8 cellular contexts compared by ENCODE assay signal in genomic region chr20:44911264-44911921, GRCh38. TPM values are rescaled to one million over a fixed set of nuclear protein-coding genes. Genes with fewer than 3 reads are reported as not detected.
DNase-seq lines count a peak whose midpoint lies in the region; ATAC-seq and TF ChIP-seq lines count a peak whose summit lies in the region.

No MANE protein-coding gene starts in this region.

- H2AK5ac ChIP-seq in mesendoderm (ENCODE audit: low read length): no peak overlapping the region

- WGBS in body of pancreas, 2 donors: 33 to 43% methylated on average over 21 of the region's 21 CpGs
- WGBS in mesendoderm (ENCODE audit: extremely low coverage, insufficient coverage, low lambda C conversion rate): no CpG with 5 or more reads among the region's 21 CpGs

- H3K23ac ChIP-seq in mesendoderm (ENCODE audit: low read length): no peak overlapping the region

- ATAC-seq in DND-41 (ENCODE audit: insufficient read depth, low read depth) (no peak), body of pancreas (peak; percentile 67), HG03565 (IDR thresholded peaks at IDR 0.05; ENCODE audit: unreplicated experiment) (no peak)

- no peak for TF ChIP-seq POLR2A in body of pancreas (IDR thresholded peaks at IDR 0.05)

- H3K4me1 Mint-ChIP-seq in T-helper 1 cell treated with Interleukin-12 subunit alpha and Interleukin-12 subunit beta and Interleukin-4 antibody, amounts not matched to agents 30 μg/mL and 1 μg/mL, for 36 hours (ENCODE audit: low read depth): peaks cover 30% of the 10 kb centered on the region

- H3K27ac Mint-ChIP-seq in T-helper 1 cell treated with Interleukin-12 subunit alpha and Interleukin-12 subunit beta and Interleukin-4 antibody, amounts not matched to agents 30 μg/mL and 1 μg/mL, for 36 hours: peak overlapping the region; percentile 26

- H2BK5ac ChIP-seq in mesendoderm (ENCODE audit: low read length): no peak overlapping the region

- no peak overlapping the region for H4K8ac ChIP-seq in mesendoderm (ENCODE audit: low read depth, low read length)

- no peak overlapping the region for H4K5ac ChIP-seq in mesendoderm (ENCODE audit: low read length)

- H3K4me1 ChIP-seq in DND-41 (ENCODE audit: insufficient read depth, low read length) (peaks cover 26% of the 10 kb centered on the region), body of pancreas (peaks cover 26% of the 10 kb centered on the region), mesendoderm (ENCODE audit: control insufficient read depth, low read depth, low read length) (peaks cover 6% of the 10 kb centered on the region)

- peak; percentile 45 for DNase-seq in DND-41
- peak; percentile 96 for DNase-seq in HuH-7.5 (ENCODE audit: low spot score)
- peak; percentile 71 to 80 (median 75) for DNase-seq in body of pancreas
- peak; percentile 94 for DNase-seq in mesendoderm
- no peak for DNase-seq in NCI-H345 treated with DMSO at 0.1 percent for 48 hours (lab: John Stamatoyannopoulos, UW; ENCODE audit: unreplicated experiment)
- DNase-seq in NCI-H2171 treated with DMSO at 0.1 percent for 48 hours (lab: John Stamatoyannopoulos, UW): no peak

- H3K27ac ChIP-seq in DND-41 (ENCODE audit: low read length): no peak overlapping the region
- H3K27ac ChIP-seq in body of pancreas: peak overlapping the region in 2 of 4 donors; percentile 16 to 27
- no peak overlapping the region for H3K27ac ChIP-seq in mesendoderm (ENCODE audit: low read depth, low read length)

- H3K27me3 Mint-ChIP-seq in T-helper 1 cell treated with Interleukin-12 subunit alpha and Interleukin-12 subunit beta and Interleukin-4 antibody, amounts not matched to agents 30 μg/mL and 1 μg/mL, for 36 hours (ENCODE audit: low read depth): no peaks in the 10 kb centered on the region

- H2AFZ ChIP-seq in DND-41 (ENCODE audit: low read depth, low read length): no peak overlapping the region

- H3K36me3 ChIP-seq in DND-41 (ENCODE audit: insufficient read depth, low read length) (peaks cover 48% of the 10 kb centered on the region), body of pancreas (replicated peaks in 1 of 2; ENCODE audit: insufficient read depth in 1 of 2, low read depth in 2 of 2) (peaks cover 0 to 2% of the 10 kb centered on the region in 2 donors), mesendoderm (ENCODE audit: control insufficient read depth, insufficient read depth, low read length) (peaks cover 8% of the 10 kb centered on the region)

- no peaks in the 10 kb centered on the region for H3K9me3 Mint-ChIP-seq in T-helper 1 cell treated with Interleukin-12 subunit alpha and Interleukin-12 subunit beta and Interleukin-4 antibody, amounts not matched to agents 30 μg/mL and 1 μg/mL, for 36 hours

- intact Hi-C loops in body of pancreas (cut with DNase I): no loop called here

- TF ChIP-seq CTCF in DND-41 (IDR thresholded peaks at IDR 0.05; ENCODE audit: borderline replicate concordance, extremely low read depth, low read length, poor library complexity, severe bottlenecking) (peak; percentile 55), body of pancreas (IDR thresholded peaks at IDR 0.05) (peak in 6 of 7 experiments; percentile 25 to 62 (median 54))

- H3K4me3 ChIP-seq in DND-41 (ENCODE audit: low read depth in 1 of 2, low read length in 2 of 2): no peak overlapping the region
- H3K4me3 ChIP-seq in body of pancreas: no peak overlapping the region
- no peak overlapping the region for H3K4me3 ChIP-seq in mesendoderm (ENCODE audit: low read length)

- peaks cover 10% of the 10 kb centered on the region for H3K79me2 ChIP-seq in DND-41 (ENCODE audit: insufficient read depth, low read length)
- peaks cover 2% of the 10 kb centered on the region for H3K79me2 ChIP-seq in mesendoderm (ENCODE audit: control insufficient read depth, insufficient read depth, low read length)

- H3K9me3 ChIP-seq in DND-41 (ENCODE audit: insufficient read depth, low read length, severe bottlenecking) (no peaks in the 10 kb centered on the region), body of pancreas (no peaks in the 10 kb centered on the region)

- H3K56ac ChIP-seq in mesendoderm (ENCODE audit: low read length): peak overlapping the region; percentile 73

- peaks cover 7% of the 10 kb centered on the region for H3K79me1 ChIP-seq in mesendoderm (ENCODE audit: low read length)

- peaks cover 10% of the 10 kb centered on the region for H4K20me1 ChIP-seq in DND-41 (ENCODE audit: insufficient read depth, low read length)

- peak overlapping the region; percentile 50 for H3K4me3 Mint-ChIP-seq in T-helper 1 cell treated with Interleukin-12 subunit alpha and Interleukin-12 subunit beta and Interleukin-4 antibody, amounts not matched to agents 30 μg/mL and 1 μg/mL, for 36 hours

- peak overlapping the region; percentile 8 for H3K18ac ChIP-seq in mesendoderm (ENCODE audit: low read length)

- H3K4me2 ChIP-seq in DND-41 (ENCODE audit: insufficient read depth, low read length): peak overlapping the region; percentile 93; the same call in 1 of the 2 replicates
- H3K4me2 ChIP-seq in mesendoderm (ENCODE audit: low read length): peak overlapping the region; percentile 28

- H3K9ac ChIP-seq in DND-41 (ENCODE audit: low read depth, low read length) (no peak overlapping the region), mesendoderm (ENCODE audit: low read length) (peak overlapping the region; percentile 53)

- H3K27me3 ChIP-seq in DND-41 (ENCODE audit: insufficient read depth, low read length, poor library complexity) (no peaks in the 10 kb centered on the region), body of pancreas (no peaks in the 10 kb centered on the region), mesendoderm (ENCODE audit: insufficient read depth, low read length, poor library complexity) (no peaks in the 10 kb centered on the region)

- peaks cover 27% of the 10 kb centered on the region for H3K36me3 Mint-ChIP-seq in T-helper 1 cell treated with Interleukin-12 subunit alpha and Interleukin-12 subunit beta and Interleukin-4 antibody, amounts not matched to agents 30 μg/mL and 1 μg/mL, for 36 hours (ENCODE audit: low read depth)

- H3K4ac ChIP-seq in mesendoderm (ENCODE audit: low read depth, low read length): peak overlapping the region; percentile 37

- no peak overlapping the region for H2BK15ac ChIP-seq in mesendoderm (replicated peaks; ENCODE audit: low read depth)

- H2BK120ac ChIP-seq in mesendoderm (ENCODE audit: low read depth, low read length): no peak overlapping the region

RNA-seq across cellular contexts. Expression of gene PABPC1L, which starts 1.5 kb away (rescaled TPM):
- total RNA-seq in body of pancreas: 100 to 1,000 TPM in 1 of 2 donors, 10 to 100 TPM in 1; 41.8 to 105 TPM
- polyA plus RNA-seq in mesendoderm (2013, experiment 1 of 2): 35.6 TPM
- 37.3 TPM for polyA plus RNA-seq in mesendoderm (2013, experiment 2 of 2)

RNA-seq across cellular contexts. Expression of gene YWHAB, which starts 25.9 kb away (rescaled TPM):
- 10 to 100 TPM; 49.3 to 64.9 TPM for total RNA-seq in body of pancreas
- 300 TPM for polyA plus RNA-seq in mesendoderm (2013, experiment 1 of 2)
- 307 TPM for polyA plus RNA-seq in mesendoderm (2013, experiment 2 of 2)

RNA-seq across cellular contexts. Expression of gene TOMM34, which starts 48.8 kb away (rescaled TPM):
- total RNA-seq in body of pancreas: 10 to 100 TPM in 1 of 2 donors, 1 to 10 TPM in 1; 2.6 to 13.0 TPM
- 27.5 TPM for polyA plus RNA-seq in mesendoderm (2013, experiment 1 of 2)
- 28.2 TPM for polyA plus RNA-seq in mesendoderm (2013, experiment 2 of 2)

RNA-seq across cellular contexts. Expression of gene STK4, which starts 54.9 kb away (rescaled TPM):
- 10 to 100 TPM; 17.8 to 23.6 TPM for total RNA-seq in body of pancreas
- 12.9 TPM for polyA plus RNA-seq in mesendoderm (2013, experiment 1 of 2)
- 13.3 TPM for polyA plus RNA-seq in mesendoderm (2013, experiment 2 of 2)

Comparison
In these comparisons a context has a peak if more than half of its experiments do, and no peak if none do; other contexts are left out.
1. DNase-seq: peak in DND-41 (single experiment), HuH-7.5 (single experiment), body of pancreas (4 of 4) and mesendoderm (single experiment); none in NCI-H345 treated with DMSO at 0.1 percent for 48 hours (single experiment) and NCI-H2171 treated with DMSO at 0.1 percent for 48 hours (single experiment).